In genomic region chr9:99040911-99041582, GRCh38 we compare ENCODE assay signal across 11 cellular contexts.
DNase-seq lines count a peak whose midpoint lies in the region; ATAC-seq, FAIRE-seq and TF ChIP-seq lines count a peak whose summit lies in the region.
"Had no signal": no experiment of that assay in that cellular context is flagged by ENCODE, and none has a peak within 500 bp of the region (broad histone marks: within the 10 kb centered on the region; RNA-seq: fewer than 3 reads in every experiment).

No MANE protein-coding gene starts in this region.

- H3K36me3 ChIP-seq in thyroid gland, result no peaks in the 10 kb centered on the region
- H3K36me3 ChIP-seq: pancreas had no signal

- 91 to 95% methylated on average over 3 of the region's 3 CpGs for WGBS in thyroid gland, 2 donors

- peaks cover 23% of the 10 kb centered on the region for H3K4me1 Mint-ChIP-seq in activated CD8-positive, alpha-beta T cell treated with anti-CD3 and anti-CD28 coated beads for 36 hours (ENCODE audit: low read depth)
- H3K4me1 Mint-ChIP-seq in immature natural killer cell, result peaks cover 73 to 75% of the 10 kb centered on the region in 2 donors
- peaks cover 17 to 23% of the 10 kb centered on the region in 2 donors for H3K4me1 Mint-ChIP-seq in stimulated activated naive B cell treated with anti-CD40 and anti-IgM and Interleukin-4, amounts not matched to agents 10 μg/mL and 1 μg/mL and 100 μg/mL, for 72 hours

- no peak overlapping the region for H3K27ac Mint-ChIP-seq in activated CD8-positive, alpha-beta T cell treated with anti-CD3 and anti-CD28 coated beads for 36 hours
- peak overlapping the region; percentile 69 to 88 (median 86) for H3K27ac Mint-ChIP-seq in immature natural killer cell
- no peak overlapping the region for H3K27ac Mint-ChIP-seq in stimulated activated naive B cell treated with anti-CD40 and anti-IgM and Interleukin-4, amounts not matched to agents 10 μg/mL and 1 μg/mL and 100 μg/mL, for 72 hours
- H3K27ac Mint-ChIP-seq: CD4-positive, alpha-beta T cell had no signal

- intact Hi-C loops in Right ventricle myocardium superior (cut with DNase I), result no loop called here
- intact Hi-C loops in cardiac septum (cut with DNase I), result no loop called here
- intact Hi-C loops in activated CD8-positive, alpha-beta T cell treated with anti-CD3 and anti-CD28 coated beads for 36 hours (cut with micrococcal nuclease), result no loop called here
- intact Hi-C loops in thyroid gland (cut with DNase I), result no loop called here

- H3K36me3 Mint-ChIP-seq in activated CD8-positive, alpha-beta T cell treated with anti-CD3 and anti-CD28 coated beads for 36 hours (ENCODE audit: low read depth), result no peaks in the 10 kb centered on the region
- H3K36me3 Mint-ChIP-seq in immature natural killer cell, result peaks cover 0 to 15% (median 11%) of the 10 kb centered on the region in 3 donors
- peaks cover 0 to 8% of the 10 kb centered on the region in 2 donors for H3K36me3 Mint-ChIP-seq in stimulated activated naive B cell treated with anti-CD40 and anti-IgM and Interleukin-4, amounts not matched to agents 10 μg/mL and 1 μg/mL and 100 μg/mL, for 72 hours

- TF ChIP-seq POLR2A in thyroid gland (IDR thresholded peaks at IDR 0.05), result no peak

- TF ChIP-seq CTCF in activated CD8-positive, alpha-beta T cell treated with anti-CD3 and anti-CD28 coated beads for 36 hours (IDR thresholded peaks at IDR 0.05), result no peak
- no peak for TF ChIP-seq CTCF in thyroid gland (IDR thresholded peaks at IDR 0.05)

- FAIRE-seq in urothelium cell line (lab: Jason Lieb, UNC), result peak; percentile 83
- FAIRE-seq: pancreas had no signal

- H3K27me3 ChIP-seq in thyroid gland, result no peaks in the 10 kb centered on the region
- H3K27me3 ChIP-seq: pancreas had no signal

- DNase-seq in Right ventricle myocardium superior (no peak), cardiac septum (ENCODE audit: low spot score) (no peak), immature natural killer cell (peak; percentile 39 to 46 (median 39)), urothelium cell line (ENCODE audit: low spot score) (peak; percentile 77), thyroid gland (no peak)
- DNase-seq in activated CD8-positive, alpha-beta T cell treated with anti-CD3 and anti-CD28 coated beads for 36 hours, result no peak
- no peak for DNase-seq in stimulated activated naive B cell treated with anti-CD40 and anti-IgM and Interleukin-4, amounts not matched to agents 10 μg/mL and 1 μg/mL and 100 μg/mL, for 72 hours
- DNase-seq: activated CD4-positive, alpha-beta T cell treated with anti-CD3 and anti-CD28 coated beads for 48 hours; CD4-positive, alpha-beta T cell; pancreas had no signal

- peaks cover 4% of the 10 kb centered on the region for H3K9me3 Mint-ChIP-seq in activated CD8-positive, alpha-beta T cell treated with anti-CD3 and anti-CD28 coated beads for 36 hours
- H3K9me3 Mint-ChIP-seq in immature natural killer cell, result peaks cover 5 to 20% (median 9%) of the 10 kb centered on the region in 6 donors
- H3K9me3 Mint-ChIP-seq in stimulated activated naive B cell treated with anti-CD40 and anti-IgM and Interleukin-4, amounts not matched to agents 10 μg/mL and 1 μg/mL and 100 μg/mL, for 72 hours, result peaks cover 3 to 7% of the 10 kb centered on the region in 2 donors

- no peaks in the 10 kb centered on the region for H3K27me3 Mint-ChIP-seq in activated CD8-positive, alpha-beta T cell treated with anti-CD3 and anti-CD28 coated beads for 36 hours
- peaks cover 0 to 2% (median 2%) of the 10 kb centered on the region in 3 donors for H3K27me3 Mint-ChIP-seq in immature natural killer cell (ENCODE audit: low read depth in 3 of 3)
- H3K27me3 Mint-ChIP-seq in stimulated activated naive B cell treated with anti-CD40 and anti-IgM and Interleukin-4, amounts not matched to agents 10 μg/mL and 1 μg/mL and 100 μg/mL, for 72 hours, result peaks cover 0 to 4% of the 10 kb centered on the region in 2 donors
- H3K27me3 Mint-ChIP-seq: CD4-positive, alpha-beta T cell had no signal

- CTCF ChIA-PET in activated CD8-positive, alpha-beta T cell treated with anti-CD3 and anti-CD28 coated beads for 36 hours (lab: Charles Lee), result interaction anchor here (0.9 kb wide), 1 partner anchor 29 kb away, joined by 3 read pairs; no protein-coding TSS in a partner anchor

- H3K4me1 ChIP-seq in thyroid gland, result no peaks in the 10 kb centered on the region
- H3K4me1 ChIP-seq: pancreas had no signal

- no peaks in the 10 kb centered on the region for H3K9me3 ChIP-seq in thyroid gland
- H3K9me3 ChIP-seq: pancreas had no signal

- no peak overlapping the region for H3K4me3 Mint-ChIP-seq in activated CD8-positive, alpha-beta T cell treated with anti-CD3 and anti-CD28 coated beads for 36 hours
- peak overlapping the region; percentile 65 to 80 (median 68) for H3K4me3 Mint-ChIP-seq in immature natural killer cell
- H3K4me3 Mint-ChIP-seq in stimulated activated naive B cell treated with anti-CD40 and anti-IgM and Interleukin-4, amounts not matched to agents 10 μg/mL and 1 μg/mL and 100 μg/mL, for 72 hours, result no peak overlapping the region
- H3K4me3 Mint-ChIP-seq: CD4-positive, alpha-beta T cell had no signal

- H3K4me3 ChIP-seq in thyroid gland (replicated peaks in 1 of 3), result no peak overlapping the region
- H3K4me3 ChIP-seq: pancreas had no signal

- ATAC-seq in Right ventricle myocardium superior (ENCODE audit: poor library complexity) (peak; percentile 35), GM21381 (IDR thresholded peaks at IDR 0.05; ENCODE audit: unreplicated experiment) (no peak)
- ATAC-seq in activated CD8-positive, alpha-beta T cell treated with anti-CD3 and anti-CD28 coated beads for 36 hours, result peak; percentile 55
- no peak for ATAC-seq in stimulated activated naive B cell treated with anti-CD40 and anti-IgM and Interleukin-4, amounts not matched to agents 10 μg/mL and 1 μg/mL and 100 μg/mL, for 72 hours (replicated peaks)

- no peak overlapping the region for H3K27ac ChIP-seq in thyroid gland

- POLR2A ChIA-PET in activated CD8-positive, alpha-beta T cell treated with anti-CD3 and anti-CD28 coated beads for 36 hours (lab: Charles Lee), result no interaction called here

Comparison
In these comparisons a context has a peak if more than half of its experiments do, and no peak if none do; other contexts are left out.
1. ATAC-seq: peak in Right ventricle myocardium superior (single experiment) and activated CD8-positive, alpha-beta T cell treated with anti-CD3 and anti-CD28 coated beads for 36 hours (single experiment); none in GM21381 (single experiment) and stimulated activated naive B cell treated with anti-CD40 and anti-IgM and Interleukin-4, amounts not matched to agents 10 μg/mL and 1 μg/mL and 100 μg/mL, for 72 hours (0 of 2).
2. DNase-seq: peak in immature natural killer cell (3 of 3) and urothelium cell line (single experiment); none in Right ventricle myocardium superior (single experiment), cardiac septum (single experiment), activated CD8-positive, alpha-beta T cell treated with anti-CD3 and anti-CD28 coated beads for 36 hours (single experiment), thyroid gland (0 of 2) and stimulated activated naive B cell treated with anti-CD40 and anti-IgM and Interleukin-4, amounts not matched to agents 10 μg/mL and 1 μg/mL and 100 μg/mL, for 72 hours (single experiment).
3. H3K27ac Mint-ChIP-seq: peak in immature natural killer cell (6 of 6); none in activated CD8-positive, alpha-beta T cell treated with anti-CD3 and anti-CD28 coated beads for 36 hours (single experiment) and stimulated activated naive B cell treated with anti-CD40 and anti-IgM and Interleukin-4, amounts not matched to agents 10 μg/mL and 1 μg/mL and 100 μg/mL, for 72 hours (single experiment).
4. H3K4me3 Mint-ChIP-seq: peak in immature natural killer cell (5 of 5); none in activated CD8-positive, alpha-beta T cell treated with anti-CD3 and anti-CD28 coated beads for 36 hours (single experiment) and stimulated activated naive B cell treated with anti-CD40 and anti-IgM and Interleukin-4, amounts not matched to agents 10 μg/mL and 1 μg/mL and 100 μg/mL, for 72 hours (0 of 2).